ENCODE assay signal across 8 cellular contexts in genomic region chr14:101665478-101666078, GRCh38.
A peak's percentile ranks its signal among the peaks of the same experiment; 100 is the strongest.
DNase-seq lines count a peak whose midpoint lies in the region; ATAC-seq and TF ChIP-seq lines count a peak whose summit lies in the region.

No MANE protein-coding gene starts in this region.

- H3K4me3 ChIP-seq in colonic mucosa, result no peak overlapping the region

- no peaks in the 10 kb centered on the region for H3K4me1 Mint-ChIP-seq in nephron progenitor cell

- ATAC-seq in HG03378 (IDR thresholded peaks at IDR 0.05; ENCODE audit: unreplicated experiment) (no peak), GM18502 (IDR thresholded peaks at IDR 0.05; ENCODE audit: poor library complexity, unreplicated experiment) (no peak)

- intact Hi-C loops in colonic mucosa (cut with DNase I), result loop anchor here (5.0 kb wide), 1 partner anchor 813 kb away; no protein-coding TSS in a partner anchor

- no peak overlapping the region for H3K4me3 Mint-ChIP-seq in nephron progenitor cell

- H3K27ac Mint-ChIP-seq in nephron progenitor cell, result no peak overlapping the region

- no peaks in the 10 kb centered on the region for H3K27me3 ChIP-seq in colonic mucosa

- H3K9me3 ChIP-seq in colonic mucosa, result no peaks in the 10 kb centered on the region

- DNase-seq in DMS53 (lab: John Stamatoyannopoulos, UW), result peak; percentile 36
- no peak for DNase-seq in DMS53 treated with DMSO at 0.1 percent for 48 hours (lab: John Stamatoyannopoulos, UW; ENCODE audit: unreplicated experiment)
- DNase-seq in SK-N-DZ (ENCODE audit: low spot score), result peak; percentile 4
- peak; percentile 46 for DNase-seq in colonic mucosa
- DNase-seq in nephron progenitor cell, result peak; percentile 60

- peaks cover 39% of the 10 kb centered on the region for H3K9me3 Mint-ChIP-seq in nephron progenitor cell

- no peak overlapping the region for H3K9ac ChIP-seq in colonic mucosa (ENCODE audit: low read depth in 2 of 2, low read length in 2 of 2)

- H3K27me3 Mint-ChIP-seq in nephron progenitor cell (ENCODE audit: low read depth, poor library complexity), result peaks cover 45% of the 10 kb centered on the region

- no peak overlapping the region for H3K27ac ChIP-seq in colonic mucosa

- TF ChIP-seq CTCF in LNCAP (IDR thresholded peaks at IDR 0.05) (peak; percentile 76), colonic mucosa (IDR thresholded peaks at IDR 0.05) (peak; percentile 42), nephron progenitor cell (IDR thresholded peaks at IDR 0.05) (peak; percentile 57)

- H3K36me3 ChIP-seq in colonic mucosa, result no peaks in the 10 kb centered on the region

- H3K36me3 Mint-ChIP-seq in nephron progenitor cell (ENCODE audit: low read depth), result peaks cover 7% of the 10 kb centered on the region

- no peaks in the 10 kb centered on the region for H3K4me1 ChIP-seq in colonic mucosa
